16 cellular contexts compared by ENCODE assay signal in genomic region chr7:98509836-98510235, GRCh38.
DNase-seq lines count a peak whose midpoint lies in the region; ATAC-seq, FAIRE-seq and TF ChIP-seq lines count a peak whose summit lies in the region.
"Had no signal": no experiment of that assay in that cellular context is flagged by ENCODE, and none has a peak within 500 bp of the region (broad histone marks: within the 10 kb centered on the region; RNA-seq: fewer than 3 reads in every experiment).

No MANE protein-coding gene starts in this region.

- H3K27ac ChIP-seq in mammary epithelial cell (ENCODE audit: insufficient read depth, low read depth, low read length) = no peak overlapping the region
- H3K27ac ChIP-seq: SJSA1 had no signal

- H3K4me3 ChIP-seq in mammary epithelial cell (replicated peaks in 1 of 3; ENCODE audit: insufficient read depth in 1 of 3, low read depth in 2 of 3, low read length in 3 of 3) = no peak overlapping the region
- H3K4me3 ChIP-seq: SJSA1 had no signal

- H3K27me3 ChIP-seq in mammary epithelial cell (ENCODE audit: insufficient read depth, low read length) = no peaks in the 10 kb centered on the region

- FAIRE-seq in HTR-8/SVneo (lab: Jason Lieb, UNC) = no peak

- dilution Hi-C loops in mammary epithelial cell (cut with HindIII; ENCODE audit: low sequenced_read_pairs) = no loop called here

- H3K9me3 ChIP-seq in mammary epithelial cell (replicated peaks; ENCODE audit: insufficient read depth, low read length) = no peaks in the 10 kb centered on the region
- H3K9me3 ChIP-seq: SJSA1 had no signal

- H3K27ac Mint-ChIP-seq in MCF 10A (ENCODE audit: low read depth, unreplicated experiment) = no peak overlapping the region
- H3K27ac Mint-ChIP-seq: T-helper 2 cell treated with Interferon-gamma antibody and Interleukin-4, amounts not matched to agents 5 μg/mL and 100 μg/mL, for 36 hours had no signal

- H3K36me3 Mint-ChIP-seq in MCF 10A (ENCODE audit: insufficient read depth, unreplicated experiment) = no peaks in the 10 kb centered on the region

- no peaks in the 10 kb centered on the region for H3K4me1 ChIP-seq in mammary epithelial cell (ENCODE audit: insufficient read depth, low read length)
- H3K4me1 ChIP-seq: SJSA1 had no signal

- 0% methylated on average over 6 of the region's 6 CpGs for WGBS in mammary epithelial cell (ENCODE audit: low coverage, missing lambda C conversion rate)

- no peak overlapping the region for H3K4me3 Mint-ChIP-seq in MCF 10A (ENCODE audit: unreplicated experiment)
- H3K4me3 Mint-ChIP-seq: T-helper 2 cell treated with Interferon-gamma antibody and Interleukin-4, amounts not matched to agents 5 μg/mL and 100 μg/mL, for 36 hours had no signal

- no peaks in the 10 kb centered on the region for H4K20me1 ChIP-seq in mammary epithelial cell (ENCODE audit: insufficient read depth, low read length)

- POLR2A ChIA-PET in MCF 10A (lab: Yijun Ruan, JAX) = no interaction called here

- no peak overlapping the region for H2AFZ ChIP-seq in mammary epithelial cell (ENCODE audit: low read depth, low read length)

- H3K9me3 Mint-ChIP-seq in MCF 10A (ENCODE audit: unreplicated experiment) = no peaks in the 10 kb centered on the region
- H3K9me3 Mint-ChIP-seq: T-helper 2 cell treated with Interferon-gamma antibody and Interleukin-4, amounts not matched to agents 5 μg/mL and 100 μg/mL, for 36 hours had no signal

- DNase-seq in MCF 10A (ENCODE audit: unreplicated experiment) (peak; percentile 18), mammary epithelial cell (no peak), NCI-H2029 (lab: John Stamatoyannopoulos, UW) (peak; percentile 34), epidermal melanocyte (ENCODE audit: insufficient read length, low spot score) (peak; percentile 20), inferior parietal cortex (ENCODE audit: extremely low spot score) (no peak), HTR-8/SVneo (ENCODE audit: insufficient read length, low spot score) (no peak)
- DNase-seq: C1 segment of cervical spinal cord, NCI-H1092, NCI-H146, NCI-H226, NCI-H524, SW 1271 had no signal

- in situ Hi-C loops in mammary epithelial cell (cut with MboI; ENCODE audit: low sequenced_read_pairs in 2 of 2) = no loop called here

- H3K4me2 ChIP-seq in mammary epithelial cell (ENCODE audit: insufficient read depth, low read depth, low read length) = no peak overlapping the region

- no peaks in the 10 kb centered on the region for H3K79me2 ChIP-seq in mammary epithelial cell (ENCODE audit: insufficient read depth, low read length)

- no peaks in the 10 kb centered on the region for H3K4me1 Mint-ChIP-seq in MCF 10A (ENCODE audit: insufficient read depth, unreplicated experiment)

- no peak for ATAC-seq in GM19035 (IDR thresholded peaks at IDR 0.05; ENCODE audit: unreplicated experiment)
- ATAC-seq: HCT116 had no signal

- TF ChIP-seq CTCF in MCF 10A (IDR thresholded peaks at IDR 0.05; ENCODE audit: unreplicated experiment) (no peak), mammary epithelial cell (conservative IDR thresholded peaks at IDR 0.05 in 1 of 2, IDR thresholded peaks at IDR 0.05 in 1 of 2; ENCODE audit: extremely low read depth in 1 of 2, insufficient read depth in 1 of 2, low read depth in 1 of 2, low read length in 2 of 2) (no peak)

- CTCF ChIA-PET in MCF 10A (lab: Yijun Ruan, JAX) (no interaction called here), mammary epithelial cell (lab: Charles Lee; ENCODE audit: low non-redundant PET) (no interaction called here)

- BruUV-seq in MCF 10A (replicated peaks; lab: Mats Ljungman, UMichigan) = no TSS peak
- BruUV-seq in mammary epithelial cell (replicated peaks; lab: Mats Ljungman, UMichigan) = no TSS peak

- H3K36me3 ChIP-seq in mammary epithelial cell (ENCODE audit: insufficient read depth, low read length) = no peaks in the 10 kb centered on the region
- H3K36me3 ChIP-seq: SJSA1 had no signal

- H3K27me3 Mint-ChIP-seq in MCF 10A (ENCODE audit: insufficient read depth, unreplicated experiment) = peaks cover 40% of the 10 kb centered on the region

- intact Hi-C loops in MCF 10A (cut with micrococcal nuclease) (no loop called here), mammary epithelial cell (cut with micrococcal nuclease) (no loop called here)

- no peak overlapping the region for H3K9ac ChIP-seq in mammary epithelial cell (ENCODE audit: insufficient read depth, low read length)

Comparison
In these comparisons a context has a peak if more than half of its experiments do, and no peak if none do; other contexts are left out.
1. DNase-seq: peak in MCF 10A (single experiment), NCI-H2029 (single experiment) and epidermal melanocyte (single experiment); none in mammary epithelial cell (single experiment), inferior parietal cortex (single experiment) and HTR-8/SVneo (single experiment).